Comparison of ENCODE assay signal across 18 cellular contexts in the genomic region with DNA sequence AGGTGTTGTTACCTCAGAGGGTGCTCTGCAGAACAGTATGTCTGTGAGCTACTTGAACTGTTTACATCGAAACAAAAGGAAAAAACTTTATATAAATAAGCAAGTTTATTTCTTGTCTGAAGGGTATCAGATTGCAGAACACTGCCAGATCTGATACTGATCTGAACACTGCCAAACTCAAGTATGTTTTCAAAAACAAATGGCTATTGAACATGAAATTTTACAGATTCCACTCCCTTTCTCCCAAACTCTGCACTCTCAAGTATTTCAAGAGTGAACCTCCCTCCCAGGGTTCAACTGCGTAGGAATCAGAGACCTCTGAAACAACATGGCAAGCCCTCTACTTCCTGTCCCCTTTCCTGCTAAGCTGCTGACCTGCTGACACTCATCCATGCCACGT.
DNase-seq lines count a peak whose midpoint lies in the region; ATAC-seq and TF ChIP-seq lines count a peak whose summit lies in the region.
"Had no signal": no experiment of that assay in that cellular context is flagged by ENCODE, and none has a peak within 500 bp of the region (broad histone marks: within the 10 kb centered on the region; RNA-seq: fewer than 3 reads in every experiment).

No MANE protein-coding gene starts in this region.

- H3K4me3 Mint-ChIP-seq in progenitor cell of endocrine pancreas (ENCODE audit: low read depth), result no peak overlapping the region
- H3K4me3 Mint-ChIP-seq: B cell; CD4-positive, alpha-beta T cell; CD8-positive, alpha-beta T cell had no signal

- no peak overlapping the region for H2AFZ ChIP-seq in SK-N-SH (ENCODE audit: low read depth)
- H2AFZ ChIP-seq in parathyroid adenoma, result no peak overlapping the region

- H3K4me2 ChIP-seq in SK-N-SH, result no peak overlapping the region
- H3K4me2 ChIP-seq in parathyroid adenoma (ENCODE audit: low read length), result peak overlapping the region; percentile 19
- H3K4me2 ChIP-seq: A549; BLaER1 treated with 17β-estradiol and CSF1 and Interleukin-3, amounts not matched to agents 10 nM and 100 nM had no signal

- DNase-seq in SK-N-SH (no peak), adipocyte (ENCODE audit: low read depth) (peak; percentile 19), progenitor cell of endocrine pancreas (ENCODE audit: low spot score, unreplicated experiment) (no peak), tibial nerve (ENCODE audit: low spot score in 2 of 2) (no peak)
- DNase-seq: AML-193; Caco-2; Calu3; CD4-positive, alpha-beta T cell; CD8-positive, alpha-beta T cell; DMS79 treated with DMSO at 0.1 percent for 48 hours; GF-D8 had no signal

- no peak for TF ChIP-seq POLR2A in tibial nerve (IDR thresholded peaks at IDR 0.05)

- no peaks in the 10 kb centered on the region for H4K20me1 ChIP-seq in SK-N-SH (ENCODE audit: insufficient read depth)
- H4K20me1 ChIP-seq: BLaER1 treated with 17β-estradiol and CSF1 and Interleukin-3, amounts not matched to agents 10 nM and 100 nM had no signal

- H3K27ac ChIP-seq in SK-N-SH (ENCODE audit: low read depth in 2 of 2, low read length in 1 of 2), result no peak overlapping the region
- no peak overlapping the region for H3K27ac ChIP-seq in parathyroid adenoma
- H3K27ac ChIP-seq in tibial nerve, result no peak overlapping the region
- H3K27ac ChIP-seq: 22Rv1; A549; BLaER1 treated with 17β-estradiol and CSF1 and Interleukin-3, amounts not matched to agents 10 nM and 100 nM; C4-2B had no signal

- H3K4me1 Mint-ChIP-seq in progenitor cell of endocrine pancreas (ENCODE audit: low read depth), result no peaks in the 10 kb centered on the region
- H3K4me1 Mint-ChIP-seq: B cell had no signal

- no peaks in the 10 kb centered on the region for H3K9me3 ChIP-seq in SK-N-SH
- H3K9me3 ChIP-seq in adipocyte (ENCODE audit: control insufficient read depth, low read length), result no peaks in the 10 kb centered on the region
- H3K9me3 ChIP-seq in parathyroid adenoma (ENCODE audit: control insufficient read depth, low read length), result no peaks in the 10 kb centered on the region
- H3K9me3 ChIP-seq in tibial nerve, result no peaks in the 10 kb centered on the region
- H3K9me3 ChIP-seq: BLaER1 treated with 17β-estradiol and CSF1 and Interleukin-3, amounts not matched to agents 10 nM and 100 nM; Caco-2 had no signal

- no peak for TF ChIP-seq CTCF in SK-N-SH (IDR thresholded peaks at IDR 0.05)
- no peak for TF ChIP-seq CTCF in parathyroid adenoma (IDR thresholded peaks at IDR 0.05)
- no peak for TF ChIP-seq CTCF in progenitor cell of endocrine pancreas (IDR thresholded peaks at IDR 0.05; ENCODE audit: unreplicated experiment)
- TF ChIP-seq CTCF in tibial nerve (IDR thresholded peaks at IDR 0.05), result no peak

- H3K27me3 Mint-ChIP-seq in progenitor cell of endocrine pancreas, result no peaks in the 10 kb centered on the region

- H3F3A ChIP-seq in SK-N-SH (replicated peaks; ENCODE audit: insufficient read depth), result no peaks in the 10 kb centered on the region

- no peak overlapping the region for H3K27ac Mint-ChIP-seq in progenitor cell of endocrine pancreas
- H3K27ac Mint-ChIP-seq: B cell; CD4-positive, alpha-beta T cell; CD8-positive, alpha-beta T cell had no signal

- H3K79me2 ChIP-seq in SK-N-SH (ENCODE audit: insufficient read depth) (no peaks in the 10 kb centered on the region), parathyroid adenoma (no peaks in the 10 kb centered on the region)

- WGBS in SK-N-SH (ENCODE audit: low lambda C conversion rate), result 70% methylated on average over 3 of the region's 3 CpGs
- 52 to 56% methylated on average over 3 of the region's 3 CpGs for WGBS in tibial nerve, 2 donors

- CTCF ChIA-PET in SK-N-SH (lab: Yijun Ruan, JAX), result no interaction called here

- H3K36me3 ChIP-seq in SK-N-SH (replicated peaks in 1 of 2; ENCODE audit: control insufficient read depth in 1 of 2, insufficient read depth in 2 of 2, low read length in 1 of 2) (peaks cover 28 to 32% of the 10 kb centered on the region in 2 experiments), adipocyte (ENCODE audit: control insufficient read depth, insufficient read depth, low read length, severe bottlenecking) (no peaks in the 10 kb centered on the region), parathyroid adenoma (ENCODE audit: control insufficient read depth, insufficient read depth, low read length) (no peaks in the 10 kb centered on the region), tibial nerve (no peaks in the 10 kb centered on the region)
- H3K36me3 ChIP-seq: BLaER1 treated with 17β-estradiol and CSF1 and Interleukin-3, amounts not matched to agents 10 nM and 100 nM had no signal

- POLR2A ChIA-PET in SK-N-SH (lab: Yijun Ruan, JAX), result no interaction called here

- peaks cover 5% of the 10 kb centered on the region for H3K36me3 Mint-ChIP-seq in progenitor cell of endocrine pancreas (ENCODE audit: insufficient read depth)
- H3K36me3 Mint-ChIP-seq: CD8-positive, alpha-beta T cell had no signal

- H3K27me3 ChIP-seq in SK-N-SH (ENCODE audit: insufficient read depth), result no peaks in the 10 kb centered on the region
- no peaks in the 10 kb centered on the region for H3K27me3 ChIP-seq in adipocyte (replicated peaks; ENCODE audit: control insufficient read depth, insufficient read depth, low read length)
- no peaks in the 10 kb centered on the region for H3K27me3 ChIP-seq in parathyroid adenoma (ENCODE audit: control insufficient read depth, insufficient read depth, low read length)
- H3K27me3 ChIP-seq in tibial nerve, result no peaks in the 10 kb centered on the region
- H3K27me3 ChIP-seq: BLaER1 treated with 17β-estradiol and CSF1 and Interleukin-3, amounts not matched to agents 10 nM and 100 nM had no signal

- peaks cover 63% of the 10 kb centered on the region for H3K9me3 Mint-ChIP-seq in progenitor cell of endocrine pancreas (ENCODE audit: low read depth)
- H3K9me3 Mint-ChIP-seq: CD4-positive, alpha-beta T cell; CD8-positive, alpha-beta T cell had no signal

- TF ChIP-seq RAD21 in SK-N-SH (IDR thresholded peaks at IDR 0.05; ENCODE audit: low read length), result no peak

- H3K4me1 ChIP-seq in SK-N-SH (ENCODE audit: control insufficient read depth in 1 of 2, insufficient read depth in 2 of 2, low read depth in 1 of 2, low read length in 1 of 2), result no peaks in the 10 kb centered on the region; a peak in 1 of 4 replicates
- H3K4me1 ChIP-seq in adipocyte (ENCODE audit: control insufficient read depth, insufficient read depth, low read length), result no peaks in the 10 kb centered on the region
- H3K4me1 ChIP-seq in parathyroid adenoma, result peaks cover 6% of the 10 kb centered on the region
- no peaks in the 10 kb centered on the region for H3K4me1 ChIP-seq in tibial nerve
- H3K4me1 ChIP-seq: A549; BLaER1 treated with 17β-estradiol and CSF1 and Interleukin-3, amounts not matched to agents 10 nM and 100 nM; Caco-2 had no signal

- no peak for ATAC-seq in GM18511 (IDR thresholded peaks at IDR 0.05; ENCODE audit: unreplicated experiment)
- ATAC-seq: A549; CD8-positive, alpha-beta T cell had no signal

- no peaks in the 10 kb centered on the region for H3K9me2 ChIP-seq in SK-N-SH

- H3K4me3 ChIP-seq in SK-N-SH (ENCODE audit: low read depth in 2 of 2, low read length in 1 of 2) (no peak overlapping the region), adipocyte (ENCODE audit: low read length) (no peak overlapping the region), parathyroid adenoma (ENCODE audit: low read depth, low read length) (no peak overlapping the region), tibial nerve (no peak overlapping the region)
- H3K4me3 ChIP-seq: A549; BLaER1 treated with 17β-estradiol and CSF1 and Interleukin-3, amounts not matched to agents 10 nM and 100 nM had no signal

- TF ChIP-seq EP300 in SK-N-SH (IDR thresholded peaks at IDR 0.05; ENCODE audit: borderline replicate concordance in 1 of 2, low read depth in 1 of 2, low read length in 1 of 2), result no peak
- no peak for TF ChIP-seq EP300 in tibial nerve (IDR thresholded peaks at IDR 0.05)

- H3K9ac ChIP-seq in SK-N-SH (no peak overlapping the region), adipocyte (ENCODE audit: low read length) (no peak overlapping the region), parathyroid adenoma (no peak overlapping the region)
- H3K9ac ChIP-seq: BLaER1 treated with 17β-estradiol and CSF1 and Interleukin-3, amounts not matched to agents 10 nM and 100 nM had no signal

TF ChIP-seq in SK-N-SH, 30 proteins besides CTCF, POLR2A, EP300 and RAD21:
- no peak for TF ChIP-seq RXRA (IDR thresholded peaks at IDR 0.05; ENCODE audit: borderline replicate concordance, low read depth)
- peak; percentile 80 for TF ChIP-seq PBX3 (IDR thresholded peaks at IDR 0.05)
